8 cellular contexts compared by ENCODE assay signal in the genomic region with DNA sequence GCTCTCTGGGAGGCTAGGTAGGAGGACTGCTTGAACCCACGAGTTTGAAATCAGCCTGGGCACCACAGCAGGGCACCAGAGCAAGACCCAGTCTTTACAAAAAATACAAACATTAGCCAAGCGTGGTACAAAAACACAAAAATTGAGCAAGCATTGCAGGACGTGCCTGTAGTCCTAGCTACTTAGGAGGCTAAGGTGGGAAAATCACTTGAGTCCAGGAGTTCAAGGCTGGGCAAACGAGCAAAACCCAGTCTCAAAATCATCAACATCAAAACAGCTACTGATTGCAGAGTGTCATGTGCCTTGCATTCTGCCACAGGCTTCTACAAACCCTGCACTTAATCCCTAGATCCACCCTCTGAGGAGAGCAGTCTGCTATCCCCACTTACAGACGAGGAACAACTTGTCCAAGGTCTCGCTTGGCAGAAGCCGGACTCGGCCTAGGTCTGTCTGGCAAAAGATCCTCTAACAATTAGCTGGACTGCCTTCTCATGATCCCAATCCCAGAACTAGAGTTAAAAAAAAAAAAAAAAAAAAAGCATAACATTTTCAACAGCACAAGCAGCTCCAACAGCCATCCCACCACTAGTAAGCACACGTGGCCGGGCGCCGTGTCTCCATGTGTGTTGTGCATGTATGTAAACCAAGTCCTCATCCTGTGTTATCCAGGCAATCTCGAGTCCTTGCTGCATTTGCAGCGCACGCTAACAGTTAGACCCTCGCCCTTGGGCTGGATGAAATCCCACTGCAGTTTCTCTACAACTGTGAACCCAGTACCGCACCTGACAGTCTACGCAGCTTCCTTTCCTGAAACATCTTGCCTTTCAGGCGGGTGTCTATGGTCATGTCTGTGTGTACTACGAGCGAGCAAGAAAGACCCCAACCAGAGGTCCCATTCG. TPM values are rescaled to one million over a fixed set of nuclear protein-coding genes. Genes with fewer than 3 reads are reported as not detected.
DNase-seq lines count a peak whose midpoint lies in the region; ATAC-seq and TF ChIP-seq lines count a peak whose summit lies in the region.

No MANE protein-coding gene starts in this region.

- H3K4me3 Mint-ChIP-seq in activated CD8-positive, alpha-beta memory T cell treated with anti-CD3 and anti-CD28 coated beads, Interleukin-2, amount 10 ng/mL, durations not matched to agents 7 days and 5 days, result peak overlapping the region; percentile 99
- peak overlapping the region; percentile 100 for H3K4me3 Mint-ChIP-seq in activated naive CD8-positive, alpha-beta T cell treated with anti-CD3 and anti-CD28 coated beads for 36 hours

- H3K27me3 ChIP-seq in left lung, result no peaks in the 10 kb centered on the region
- H3K27me3 ChIP-seq in thymus (ENCODE audit: control insufficient read depth, insufficient read depth), result no peaks in the 10 kb centered on the region

- ATAC-seq in activated CD8-positive, alpha-beta memory T cell treated with anti-CD3 and anti-CD28 coated beads, Interleukin-2, amount 10 ng/mL, durations not matched to agents 7 days and 5 days, result no peak
- ATAC-seq in left lung, result no peak
- no peak for ATAC-seq in GM21423 (IDR thresholded peaks at IDR 0.05; ENCODE audit: unreplicated experiment)
- ATAC-seq in HG03097 (IDR thresholded peaks at IDR 0.05; ENCODE audit: low FRiP score, unreplicated experiment), result no peak
- no peak for ATAC-seq in HG02588 (IDR thresholded peaks at IDR 0.05; ENCODE audit: unreplicated experiment)

- no peaks in the 10 kb centered on the region for H3K9me3 ChIP-seq in left lung
- no peaks in the 10 kb centered on the region for H3K9me3 ChIP-seq in thymus (ENCODE audit: control insufficient read depth)

- H3K36me3 Mint-ChIP-seq in activated CD8-positive, alpha-beta memory T cell treated with anti-CD3 and anti-CD28 coated beads, Interleukin-2, amount 10 ng/mL, durations not matched to agents 7 days and 5 days, result peaks cover 41% of the 10 kb centered on the region
- H3K36me3 Mint-ChIP-seq in activated naive CD8-positive, alpha-beta T cell treated with anti-CD3 and anti-CD28 coated beads for 36 hours, result peaks cover 53% of the 10 kb centered on the region

- H3K4me1 Mint-ChIP-seq in activated CD8-positive, alpha-beta memory T cell treated with anti-CD3 and anti-CD28 coated beads, Interleukin-2, amount 10 ng/mL, durations not matched to agents 7 days and 5 days, result peaks cover 49% of the 10 kb centered on the region
- peaks cover 46% of the 10 kb centered on the region for H3K4me1 Mint-ChIP-seq in activated naive CD8-positive, alpha-beta T cell treated with anti-CD3 and anti-CD28 coated beads for 36 hours

- no peaks in the 10 kb centered on the region for H3K27me3 Mint-ChIP-seq in activated CD8-positive, alpha-beta memory T cell treated with anti-CD3 and anti-CD28 coated beads, Interleukin-2, amount 10 ng/mL, durations not matched to agents 7 days and 5 days
- no peaks in the 10 kb centered on the region for H3K27me3 Mint-ChIP-seq in activated naive CD8-positive, alpha-beta T cell treated with anti-CD3 and anti-CD28 coated beads for 36 hours

- CTCF ChIA-PET in activated CD8-positive, alpha-beta memory T cell treated with anti-CD3 and anti-CD28 coated beads, Interleukin-2, amount 10 ng/mL, durations not matched to agents 7 days and 5 days (lab: Charles Lee), result interaction anchor here (0.9 to 4.7 kb wide), 11 partner anchors 20 to 376 kb away, joined by 3 to 30 read pairs (median 4); partner anchors contain the start of genes KMT5C, PPP1R12C and TMEM238

- 29% methylated on average over 22 of the region's 22 CpGs for WGBS in thymus

- H3K27ac Mint-ChIP-seq in activated CD8-positive, alpha-beta memory T cell treated with anti-CD3 and anti-CD28 coated beads, Interleukin-2, amount 10 ng/mL, durations not matched to agents 7 days and 5 days, result peak overlapping the region; percentile 100
- peak overlapping the region; percentile 98 for H3K27ac Mint-ChIP-seq in activated naive CD8-positive, alpha-beta T cell treated with anti-CD3 and anti-CD28 coated beads for 36 hours

- H3K4me1 ChIP-seq in left lung (peaks cover 26 to 68% of the 10 kb centered on the region in 2 donors), thymus (ENCODE audit: control insufficient read depth, insufficient read depth, low read length) (peaks cover 47% of the 10 kb centered on the region)

- TF ChIP-seq CTCF in left lung (IDR thresholded peaks at IDR 0.05), result no peak

- H3K27ac ChIP-seq in left lung, result peak overlapping the region in 1 of 2 donors; percentile 96
- H3K27ac ChIP-seq in thymus (ENCODE audit: low read depth), result peak overlapping the region; percentile 64

- H3K4me3 ChIP-seq in left lung (peak overlapping the region; percentile 92 to 95), thymus (ENCODE audit: low read length) (peak overlapping the region; percentile 92)

- intact Hi-C loops in left lung (cut with DNase I), result no loop called here

- peaks cover 0 to 7% of the 10 kb centered on the region in 2 donors for H3K36me3 ChIP-seq in left lung
- H3K36me3 ChIP-seq in thymus (ENCODE audit: control insufficient read depth, insufficient read depth), result peaks cover 4% of the 10 kb centered on the region

- H3K9me3 Mint-ChIP-seq in activated CD8-positive, alpha-beta memory T cell treated with anti-CD3 and anti-CD28 coated beads, Interleukin-2, amount 10 ng/mL, durations not matched to agents 7 days and 5 days (ENCODE audit: low read depth), result no peaks in the 10 kb centered on the region
- H3K9me3 Mint-ChIP-seq in activated naive CD8-positive, alpha-beta T cell treated with anti-CD3 and anti-CD28 coated beads for 36 hours, result no peaks in the 10 kb centered on the region

- peak; percentile 48 for DNase-seq in activated CD8-positive, alpha-beta memory T cell treated with anti-CD3 and anti-CD28 coated beads, Interleukin-2, amount 10 ng/mL, durations not matched to agents 7 days and 5 days
- no peak for DNase-seq in activated CD8-positive, alpha-beta memory T cell treated with anti-CD3 and anti-CD28 coated beads, Interleukin-2, amount 50 U/mL, for 4 hours
- DNase-seq in activated naive CD8-positive, alpha-beta T cell treated with anti-CD3 and anti-CD28 coated beads for 36 hours, result peak; percentile 18
- DNase-seq in left lung, result peak in 1 of 2 donors; percentile 63

RNA-seq across cellular contexts. Expression of gene PPP6R1, which starts 2.0 kb away (rescaled TPM):
- total RNA-seq in activated CD8-positive, alpha-beta memory T cell treated with anti-CD3 and anti-CD28 coated beads, Interleukin-2, amount 10 ng/mL, durations not matched to agents 7 days and 5 days, result 100 to 1,000 TPM; 263 to 291 TPM
- 100 to 1,000 TPM; 226 to 227 TPM for total RNA-seq in activated naive CD8-positive, alpha-beta T cell treated with anti-CD3 and anti-CD28 coated beads for 36 hours
- total RNA-seq in left lung, result 10 to 100 TPM; 56.0 to 81.8 TPM
- polyA plus RNA-seq in thymus, result 48.5 TPM

RNA-seq across cellular contexts. Expression of gene HSPBP1, which starts 23.1 kb away (rescaled TPM):
- 10 to 100 TPM; 35.0 to 38.2 TPM for total RNA-seq in activated CD8-positive, alpha-beta memory T cell treated with anti-CD3 and anti-CD28 coated beads, Interleukin-2, amount 10 ng/mL, durations not matched to agents 7 days and 5 days
- 10 to 100 TPM; 68.0 to 69.7 TPM for total RNA-seq in activated naive CD8-positive, alpha-beta T cell treated with anti-CD3 and anti-CD28 coated beads for 36 hours
- 10 to 100 TPM; 23.8 to 31.0 TPM for total RNA-seq in left lung
- polyA plus RNA-seq in thymus, result 21.8 TPM

RNA-seq across cellular contexts. Expression of gene BRSK1, which starts 27.0 kb away (rescaled TPM):
- 1 to 10 TPM; 6.9 to 9.1 TPM for total RNA-seq in activated CD8-positive, alpha-beta memory T cell treated with anti-CD3 and anti-CD28 coated beads, Interleukin-2, amount 10 ng/mL, durations not matched to agents 7 days and 5 days
- total RNA-seq in activated naive CD8-positive, alpha-beta T cell treated with anti-CD3 and anti-CD28 coated beads for 36 hours, result 1 to 10 TPM; 5.6 to 6.4 TPM
- 1 to 10 TPM; 2.2 to 3.3 TPM for total RNA-seq in left lung
- 2.9 TPM for polyA plus RNA-seq in thymus

RNA-seq across cellular contexts. Expression of gene TMEM86B, which starts 28.2 kb away (rescaled TPM):
- total RNA-seq in activated CD8-positive, alpha-beta memory T cell treated with anti-CD3 and anti-CD28 coated beads, Interleukin-2, amount 10 ng/mL, durations not matched to agents 7 days and 5 days, result 10 to 100 TPM; 10.4 to 16.0 TPM
- 1 to 10 TPM; 7.3 to 7.9 TPM for total RNA-seq in activated naive CD8-positive, alpha-beta T cell treated with anti-CD3 and anti-CD28 coated beads for 36 hours
- 1 to 10 TPM; 1.9 to 2.7 TPM for total RNA-seq in left lung
- polyA plus RNA-seq in thymus, result 39.7 TPM

RNA-seq across cellular contexts. Expression of gene PTPRH, which starts 47.5 kb away (rescaled TPM):
- not detected for total RNA-seq in activated CD8-positive, alpha-beta memory T cell treated with anti-CD3 and anti-CD28 coated beads, Interleukin-2, amount 10 ng/mL, durations not matched to agents 7 days and 5 days
- total RNA-seq in activated naive CD8-positive, alpha-beta T cell treated with anti-CD3 and anti-CD28 coated beads for 36 hours, result not detected
- total RNA-seq in left lung, result under 1 TPM; 0.20 to 0.63 TPM
- polyA plus RNA-seq in thymus, result 0.14 TPM
